ENCODE assay signal across 1 cellular context in the genomic region with DNA sequence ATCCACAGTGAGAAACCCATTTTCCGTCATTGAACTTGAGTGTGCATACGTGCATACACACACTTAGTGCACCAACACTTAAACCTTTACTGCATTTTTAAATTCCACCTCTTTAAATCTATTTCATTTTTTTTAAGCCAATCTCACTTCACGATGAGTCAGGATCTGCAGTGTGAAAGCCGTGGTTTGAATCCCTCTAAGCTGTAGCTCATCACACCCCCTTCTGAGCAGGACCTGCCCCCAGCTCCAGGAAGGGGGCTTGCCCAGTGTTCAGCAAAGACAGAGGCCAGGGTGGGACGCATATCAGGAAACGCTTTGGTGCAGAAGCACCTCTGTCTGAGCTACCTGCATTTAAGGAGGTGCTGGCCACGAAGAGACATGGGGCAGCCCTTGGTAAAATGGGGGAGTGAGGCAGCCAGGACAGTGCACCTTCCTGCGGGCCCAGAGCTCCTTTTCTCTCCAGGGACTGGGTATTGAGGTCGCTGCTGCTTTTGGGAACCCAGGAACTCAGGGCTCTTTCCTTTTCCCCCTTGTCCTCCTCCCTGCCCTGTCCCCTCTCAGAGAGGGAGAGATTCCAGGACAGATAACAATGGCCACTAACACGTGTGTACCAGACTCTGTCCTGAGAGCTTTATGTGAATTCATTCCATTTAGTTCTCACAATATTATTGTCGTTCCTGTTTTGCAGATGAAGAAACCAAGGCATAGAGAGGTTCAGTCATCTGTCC.
TF ChIP-seq lines count a peak whose summit lies in the region.

No MANE protein-coding gene starts in this region.

TF ChIP-seq in A549, 52 proteins besides CTCF, POLR2A, EP300 and RAD21 (continued from another document):
- TF ChIP-seq, protein P1, sequence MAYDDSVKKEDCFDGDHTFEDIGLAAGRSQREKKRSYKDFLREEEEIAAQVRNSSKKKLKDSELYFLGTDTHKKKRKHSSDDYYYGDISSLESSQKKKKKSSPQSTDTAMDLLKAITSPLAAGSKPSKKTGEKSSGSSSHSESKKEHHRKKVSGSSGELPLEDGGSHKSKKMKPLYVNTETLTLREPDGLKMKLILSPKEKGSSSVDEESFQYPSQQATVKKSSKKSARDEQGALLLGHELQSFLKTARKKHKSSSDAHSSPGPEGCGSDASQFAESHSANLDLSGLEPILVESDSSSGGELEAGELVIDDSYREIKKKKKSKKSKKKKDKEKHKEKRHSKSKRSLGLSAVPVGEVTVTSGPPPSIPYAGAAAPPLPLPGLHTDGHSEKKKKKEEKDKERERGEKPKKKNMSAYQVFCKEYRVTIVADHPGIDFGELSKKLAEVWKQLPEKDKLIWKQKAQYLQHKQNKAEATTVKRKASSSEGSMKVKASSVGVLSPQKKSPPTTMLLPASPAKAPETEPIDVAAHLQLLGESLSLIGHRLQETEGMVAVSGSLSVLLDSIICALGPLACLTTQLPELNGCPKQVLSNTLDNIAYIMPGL (CRISPR knock-in tag; IDR thresholded peaks at IDR 0.05; ENCODE audit: borderline replicate concordance), result no peak
- TF ChIP-seq HEYL (CRISPR knock-in tag; IDR thresholded peaks at IDR 0.05) (no peak), EHF (CRISPR knock-in tag; IDR thresholded peaks at IDR 0.05) (no peak), EHMT2 (IDR thresholded peaks at IDR 0.05; ENCODE audit: low read depth) (no peak)
- TF ChIP-seq, protein P2, sequence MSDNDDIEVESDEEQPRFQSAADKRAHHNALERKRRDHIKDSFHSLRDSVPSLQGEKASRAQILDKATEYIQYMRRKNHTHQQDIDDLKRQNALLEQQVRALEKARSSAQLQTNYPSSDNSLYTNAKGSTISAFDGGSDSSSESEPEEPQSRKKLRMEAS (IDR thresholded peaks at IDR 0.05), result no peak
- TF ChIP-seq, protein P3, sequence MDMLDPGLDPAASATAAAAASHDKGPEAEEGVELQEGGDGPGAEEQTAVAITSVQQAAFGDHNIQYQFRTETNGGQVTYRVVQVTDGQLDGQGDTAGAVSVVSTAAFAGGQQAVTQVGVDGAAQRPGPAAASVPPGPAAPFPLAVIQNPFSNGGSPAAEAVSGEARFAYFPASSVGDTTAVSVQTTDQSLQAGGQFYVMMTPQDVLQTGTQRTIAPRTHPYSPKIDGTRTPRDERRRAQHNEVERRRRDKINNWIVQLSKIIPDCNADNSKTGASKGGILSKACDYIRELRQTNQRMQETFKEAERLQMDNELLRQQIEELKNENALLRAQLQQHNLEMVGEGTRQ (IDR thresholded peaks at IDR 0.05), result 0 out of 2 replicates have a peak, but pooled peaks have one; percentile 21
